In the genomic region with DNA sequence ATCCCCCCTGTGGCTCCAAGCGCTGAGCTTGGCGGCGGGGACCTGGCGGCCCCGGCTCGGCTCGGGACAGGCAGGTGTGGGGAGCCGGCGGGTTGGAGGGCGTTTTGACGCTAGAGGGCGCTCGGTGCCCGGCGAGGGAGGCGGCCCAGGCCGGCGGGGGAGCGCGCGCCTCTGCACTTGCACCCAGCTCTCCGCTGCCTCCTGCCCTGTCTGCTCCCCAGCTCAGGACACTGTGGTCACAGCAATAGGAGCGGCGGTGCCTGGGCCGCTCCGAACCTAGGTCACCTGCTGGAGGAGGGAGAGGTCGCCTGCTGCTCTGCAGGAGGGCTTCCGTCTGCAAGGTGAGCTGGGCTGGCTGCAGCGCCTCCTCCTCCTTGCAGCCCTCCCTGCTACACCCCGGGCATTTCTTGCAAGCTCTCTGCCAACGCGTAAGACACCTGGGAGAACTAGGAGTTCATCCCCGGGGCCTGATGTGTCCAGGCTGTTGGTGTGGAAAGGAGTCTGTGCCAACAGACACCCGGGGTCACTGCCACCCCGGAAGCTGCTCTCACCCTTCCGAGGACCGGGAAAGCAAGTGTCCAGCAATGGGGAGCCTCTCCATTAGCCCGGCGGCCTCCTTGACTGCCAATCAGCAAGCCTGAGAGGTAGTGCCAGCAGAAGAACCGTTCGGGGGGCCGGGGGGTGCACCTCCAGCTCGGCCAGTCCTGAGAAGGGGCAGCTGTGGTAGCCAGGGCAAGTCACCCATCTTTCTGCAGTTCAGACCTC, we compare ENCODE assay signal across 8 cellular contexts.
DNase-seq lines count a peak whose midpoint lies in the region; ATAC-seq and TF ChIP-seq lines count a peak whose summit lies in the region.

No MANE protein-coding gene starts in this region.

- ATAC-seq in left cardiac atrium = peak; percentile 59 to 77
- no peak for ATAC-seq in GM21381 (IDR thresholded peaks at IDR 0.05; ENCODE audit: unreplicated experiment)
- no peak for ATAC-seq in HG02763 (IDR thresholded peaks at IDR 0.05; ENCODE audit: unreplicated experiment)

- H3K9me3 ChIP-seq in MM.1S (replicated peaks; ENCODE audit: insufficient read depth, low read length) = no peaks in the 10 kb centered on the region

- no peaks in the 10 kb centered on the region for H3K79me2 ChIP-seq in MM.1S (ENCODE audit: low read length)

- no peaks in the 10 kb centered on the region for H3K36me3 ChIP-seq in MM.1S (replicated peaks; ENCODE audit: insufficient read depth, low read length)

- H3K4me2 ChIP-seq in MM.1S (ENCODE audit: low read depth, low read length) = peak overlapping the region; percentile 62

- TF ChIP-seq CTCF in GM12872 (IDR thresholded peaks at IDR 0.05; ENCODE audit: insufficient read depth, low read depth, low read length) (peak; percentile 22; the same call in 1 of the 3 replicates), MM.1S (IDR thresholded peaks at IDR 0.05; ENCODE audit: low read length) (peak; percentile 64)

- H3K27me3 ChIP-seq in MM.1S (replicated peaks; ENCODE audit: insufficient read depth, low read length) = no peaks in the 10 kb centered on the region

- DNase-seq in MM.1S (peak; percentile 58), left cardiac atrium (peak; percentile 31), retina (peak; percentile 83), RKO (ENCODE audit: low spot score) (no peak)
- DNase-seq in activated T-cell treated with anti-CD3 and anti-CD28 coated beads, Interleukin-2, amount 50 U/mL, for 48 hours = peak; percentile 64 to 70

- H3K4me3 ChIP-seq in MM.1S (ENCODE audit: low read length) = peak overlapping the region; percentile 46; the same call in 1 of the 2 replicates

- peak overlapping the region; percentile 65; the same call in 1 of the 2 replicates for H2AFZ ChIP-seq in MM.1S (ENCODE audit: low read length)

- no peaks in the 10 kb centered on the region for H3F3A ChIP-seq in MM.1S (ENCODE audit: insufficient read depth, low read length)

- no peaks in the 10 kb centered on the region for H4K20me1 ChIP-seq in MM.1S (ENCODE audit: insufficient read depth, low read length)

- H3K9me2 ChIP-seq in MM.1S (replicated peaks; ENCODE audit: insufficient read depth, low read length) = no peaks in the 10 kb centered on the region

- no peak overlapping the region for H3K9ac ChIP-seq in MM.1S (ENCODE audit: low read length)

- H3K27ac ChIP-seq in MM.1S (ENCODE audit: low read length) = no peak overlapping the region

- intact Hi-C loops in left cardiac atrium (cut with DNase I) = loop anchor here in 1 of 2 donors (2.0 to 10.0 kb wide), 2 partner anchors 742 to 882 kb away; no protein-coding TSS in a partner anchor

- H3K4me1 ChIP-seq in MM.1S (ENCODE audit: low read length) = no peaks in the 10 kb centered on the region

Comparison
In these comparisons a context has a peak if more than half of its experiments do, and no peak if none do; other contexts are left out.
1. ATAC-seq: peak in left cardiac atrium (2 of 2); none in GM21381 (single experiment) and HG02763 (single experiment).